Comparison of ENCODE assay signal across 9 cellular contexts in the genomic region with DNA sequence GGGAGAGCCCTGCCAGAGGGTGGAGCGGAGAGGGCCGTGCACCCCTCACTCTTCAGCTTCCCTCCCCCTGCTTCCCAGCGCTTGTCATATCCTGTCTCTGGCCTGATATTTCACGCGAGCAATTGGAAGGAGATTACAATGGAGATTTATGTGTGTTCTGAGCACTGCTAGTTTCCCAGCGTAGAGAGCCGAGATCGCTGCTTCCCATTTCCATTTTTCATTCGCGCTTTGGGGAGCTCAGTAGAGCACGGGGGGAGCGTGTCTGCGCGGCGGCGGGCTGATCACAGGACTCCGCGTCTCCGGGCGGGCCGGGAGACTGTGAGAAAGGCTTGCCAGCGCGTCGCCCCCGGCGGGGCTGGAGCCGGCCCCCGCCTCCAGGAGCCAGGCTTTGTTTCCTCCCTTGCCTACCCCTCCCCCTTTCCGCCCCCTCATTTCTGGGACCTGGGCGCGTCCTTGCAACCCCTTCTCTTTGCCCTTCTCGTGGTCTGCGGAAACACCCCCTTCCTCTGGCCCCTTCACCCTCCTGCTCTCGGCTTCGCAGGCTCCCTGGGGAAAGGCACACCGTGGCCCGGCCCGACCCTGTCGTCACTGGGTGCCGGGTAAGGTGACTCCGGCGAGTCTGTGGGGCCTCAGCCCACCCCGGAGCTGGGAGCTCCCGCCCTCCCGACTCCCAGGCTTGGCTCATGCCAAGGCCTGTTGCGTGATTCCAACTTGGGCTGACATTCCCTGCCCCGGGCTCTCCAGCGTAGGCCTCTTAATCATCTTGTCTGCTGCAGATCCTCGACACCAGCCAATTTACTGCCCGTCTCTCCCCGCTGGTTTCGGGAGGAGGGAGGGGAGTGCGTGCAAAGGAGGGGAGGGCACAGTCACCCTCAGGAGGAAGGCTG. TPM values are rescaled to one million over a fixed set of nuclear protein-coding genes. Genes with fewer than 3 reads are reported as not detected.
DNase-seq lines count a peak whose midpoint lies in the region; ATAC-seq and TF ChIP-seq lines count a peak whose summit lies in the region.
"Had no signal": no experiment of that assay in that cellular context is flagged by ENCODE, and none has a peak within 500 bp of the region (broad histone marks: within the 10 kb centered on the region; RNA-seq: fewer than 3 reads in every experiment).

No MANE protein-coding gene starts in this region.

- H3K18ac ChIP-seq in trophoblast cell (ENCODE audit: low read length) = peak overlapping the region; percentile 85

- H3K4me2 ChIP-seq in SK-N-SH (peak overlapping the region; percentile 90), trophoblast cell (ENCODE audit: low read length) (peak overlapping the region; percentile 81)

- no peak for TF ChIP-seq RAD21 in SK-N-SH (IDR thresholded peaks at IDR 0.05; ENCODE audit: low read length)

- H3K23ac ChIP-seq in trophoblast cell (ENCODE audit: low read length) = no peak overlapping the region

- DNase-seq in CD1c-positive myeloid dendritic cell (ENCODE audit: extremely low spot score) (peak; percentile 44), H4 (ENCODE audit: low spot score) (peak; percentile 90), SK-N-SH (peak; percentile 65), epithelial cell of proximal tubule (ENCODE audit: low read depth) (no peak), trophoblast cell (no peak), testis (no peak), NCI-H1048 (lab: John Stamatoyannopoulos, UW) (no peak)
- DNase-seq: right lobe of liver had no signal

- H4K20me1 ChIP-seq in SK-N-SH (ENCODE audit: insufficient read depth) = 0 out of 2 replicates have a peak, but pooled peaks cover 18% of the 10 kb centered on the region

- no peaks in the 10 kb centered on the region for H3K36me3 ChIP-seq in SK-N-SH (replicated peaks in 1 of 2; ENCODE audit: control insufficient read depth in 1 of 2, insufficient read depth in 2 of 2, low read length in 1 of 2)
- peaks cover 18% of the 10 kb centered on the region in 2 experiments for H3K36me3 ChIP-seq in trophoblast cell (ENCODE audit: control insufficient read depth in 1 of 2, insufficient read depth in 2 of 2, low read length in 2 of 2)
- no peaks in the 10 kb centered on the region for H3K36me3 ChIP-seq in testis (ENCODE audit: low read depth, missing control alignments)
- H3K36me3 ChIP-seq: right lobe of liver had no signal

- peak overlapping the region; percentile 31 for H3K4ac ChIP-seq in trophoblast cell (ENCODE audit: low read depth, low read length)

- TF ChIP-seq POLR2A in testis (IDR thresholded peaks at IDR 0.05) = no peak

- peak overlapping the region; percentile 42 for H3K14ac ChIP-seq in trophoblast cell (ENCODE audit: low read length)

- 17% methylated on average over 43 of the region's 53 CpGs for WGBS in SK-N-SH (ENCODE audit: low lambda C conversion rate)
- WGBS in trophoblast cell (ENCODE audit: extremely low coverage, insufficient coverage, insufficient read length) = no CpG with 5 or more reads among the region's 53 CpGs
- WGBS in testis, 2 donors = 5% methylated on average over 35 to 53 of the region's 53 CpGs

- peak overlapping the region; percentile 64; the same call in 1 of the 2 replicates for H2AFZ ChIP-seq in SK-N-SH (ENCODE audit: low read depth)
- peak overlapping the region; percentile 89 for H2AFZ ChIP-seq in trophoblast cell (ENCODE audit: insufficient read depth, low read length, poor library complexity)

- H3K27me3 ChIP-seq in SK-N-SH (ENCODE audit: insufficient read depth) (peaks cover 69% of the 10 kb centered on the region), trophoblast cell (ENCODE audit: insufficient read depth, low read length) (no peaks in the 10 kb centered on the region), testis (peaks cover 2% of the 10 kb centered on the region)

- intact Hi-C loops in testis (cut with DNase I; ENCODE audit: low total_unique reads) = no loop called here

- peak overlapping the region; percentile 95 for H2BK12ac ChIP-seq in trophoblast cell (ENCODE audit: low read length)

- CTCF ChIA-PET in SK-N-SH (lab: Yijun Ruan, JAX) = interaction anchor here (1.0 to 2.4 kb wide), 4 partner anchors 9 to 393 kb away, joined by 3 to 14 read pairs (median 6); partner anchors contain the start of gene DLX1

- no peak for ATAC-seq in GM21825 (IDR thresholded peaks at IDR 0.05; ENCODE audit: unreplicated experiment)

- TF ChIP-seq EP300 in SK-N-SH (IDR thresholded peaks at IDR 0.05; ENCODE audit: borderline replicate concordance in 1 of 2, low read depth in 1 of 2, low read length in 1 of 2) = no peak

- H3K9me3 ChIP-seq in SK-N-SH (no peaks in the 10 kb centered on the region), trophoblast cell (ENCODE audit: insufficient read depth, low read depth, low read length) (no peaks in the 10 kb centered on the region), testis (no peaks in the 10 kb centered on the region)
- H3K9me3 ChIP-seq: right lobe of liver had no signal

- H3K4me1 ChIP-seq in SK-N-SH (ENCODE audit: control insufficient read depth in 1 of 2, insufficient read depth in 2 of 2, low read depth in 1 of 2, low read length in 1 of 2) = peaks cover 22 to 26% of the 10 kb centered on the region in 2 experiments
- H3K4me1 ChIP-seq in trophoblast cell (ENCODE audit: control insufficient read depth in 1 of 2, insufficient read depth in 2 of 2, low read length in 2 of 2) = peaks cover 16 to 23% of the 10 kb centered on the region in 2 experiments
- H3K4me1 ChIP-seq in testis = peaks cover 21% of the 10 kb centered on the region

- H3K4me3 ChIP-seq in SK-N-SH (ENCODE audit: low read depth in 2 of 2, low read length in 1 of 2) = peak overlapping the region; percentile 29 to 44; a peak in 3 of 4 replicates
- peak overlapping the region; percentile 46 for H3K4me3 ChIP-seq in epithelial cell of proximal tubule (ENCODE audit: low read depth, low read length)
- H3K4me3 ChIP-seq in trophoblast cell (ENCODE audit: low read depth, low read length) = peak overlapping the region; percentile 68
- H3K4me3 ChIP-seq in testis = no peak overlapping the region
- H3K4me3 ChIP-seq: right lobe of liver had no signal

- peak overlapping the region; percentile 96 for H4K8ac ChIP-seq in trophoblast cell (ENCODE audit: low read depth, low read length)

- peak overlapping the region; percentile 98 for H2BK5ac ChIP-seq in trophoblast cell (ENCODE audit: low read depth, low read length, poor library complexity)

- H4K91ac ChIP-seq in trophoblast cell (ENCODE audit: low read depth, low read length) = peak overlapping the region; percentile 95

- peak overlapping the region; percentile 76 for H2AK5ac ChIP-seq in trophoblast cell (ENCODE audit: low read length)

- TF ChIP-seq CTCF in SK-N-SH (IDR thresholded peaks at IDR 0.05) = no peak
- TF ChIP-seq CTCF in epithelial cell of proximal tubule (conservative IDR thresholded peaks at IDR 0.05; ENCODE audit: low read depth, low read length) = no peak
- no peak for TF ChIP-seq CTCF in testis (IDR thresholded peaks at IDR 0.05)

- H2BK120ac ChIP-seq in trophoblast cell (ENCODE audit: insufficient read depth, low read length, poor library complexity) = peak overlapping the region; percentile 97

- POLR2A ChIA-PET in SK-N-SH (lab: Yijun Ruan, JAX) = no interaction called here

- H3F3A ChIP-seq in SK-N-SH (replicated peaks; ENCODE audit: insufficient read depth) = peaks cover 24% of the 10 kb centered on the region

- H4K12ac ChIP-seq in trophoblast cell (ENCODE audit: low read depth, low read length) = peak overlapping the region; percentile 74

- H3K79me2 ChIP-seq in SK-N-SH (ENCODE audit: insufficient read depth) (no peaks in the 10 kb centered on the region), trophoblast cell (ENCODE audit: control insufficient read depth, insufficient read depth, low read length, poor library complexity) (peaks cover 39% of the 10 kb centered on the region)

- H3K79me1 ChIP-seq in trophoblast cell (ENCODE audit: low read length) = peaks cover 67% of the 10 kb centered on the region

- H3K27ac ChIP-seq in SK-N-SH (ENCODE audit: low read depth in 2 of 2, low read length in 1 of 2) (peak overlapping the region in 1 of 2 experiments; percentile 48; a peak in 2 of 4 replicates), trophoblast cell (ENCODE audit: low read depth, low read length) (peak overlapping the region; percentile 100), testis (no peak overlapping the region)
- H3K27ac ChIP-seq: right lobe of liver had no signal

- H3K9ac ChIP-seq in SK-N-SH = no peak overlapping the region
- H3K9ac ChIP-seq in trophoblast cell (ENCODE audit: low read length) = peak overlapping the region; percentile 77

- H3K9me2 ChIP-seq in SK-N-SH = no peaks in the 10 kb centered on the region

TF ChIP-seq in SK-N-SH, 30 proteins besides CTCF, POLR2A, EP300 and RAD21:
- no peak for TF ChIP-seq MAX (IDR thresholded peaks at IDR 0.05; ENCODE audit: low read depth)
- TF ChIP-seq PBX3 (IDR thresholded peaks at IDR 0.05) = 0 out of 2 replicates have a peak, but pooled peaks have one; percentile 29

RNA-seq across cellular contexts. Expression of gene DLX2, which starts 5.8 kb away (rescaled TPM):
- total RNA-seq in H4 (2014; rRNA removed; shearing (Covaris generic)) = 2.6 and 3.3 TPM in 2 replicates
- polyA plus RNA-seq in SK-N-SH (2012; rRNA removed) (0.02 TPM in 2 replicates), testis (ENCODE audit: insufficient read depth, low read depth, low replicate concordance) (0.29 TPM)
- 0.03 TPM in 2 replicates for polyA plus RNA-seq in SK-N-SH (2012; cell fraction: cytosol; rRNA removed)
- 0.13 and 0.15 TPM in 2 replicates for polyA plus RNA-seq in SK-N-SH (2012; cell fraction: nucleus; rRNA removed)
- total RNA-seq in epithelial cell of proximal tubule (0.12 TPM in 1 of 2 replicates, not detected in the other), testis (1 to 10 TPM in 1 of 2 donors, under 1 TPM in 1; 0.99 to 1.1 TPM)
- polyA plus RNA-seq in trophoblast cell (2013) = 25.2 and 26.9 TPM in 2 replicates
- total RNA-seq: right lobe of liver had no signal

RNA-seq across cellular contexts. Expression of gene DLX1, which starts 11.6 kb away (rescaled TPM):
- 5.8 and 8.4 TPM in 2 replicates for total RNA-seq in H4 (2014; rRNA removed; shearing (Covaris generic))
- polyA plus RNA-seq in SK-N-SH (2012; rRNA removed) (0.07 and 0.13 TPM in 2 replicates), testis (ENCODE audit: insufficient read depth, low read depth, low replicate concordance) (0.21 TPM)
- 0.09 and 0.12 TPM in 2 replicates for polyA plus RNA-seq in SK-N-SH (2012; cell fraction: cytosol; rRNA removed)
- polyA plus RNA-seq in SK-N-SH (2012; cell fraction: nucleus; rRNA removed) = 0.22 and 0.37 TPM in 2 replicates
- total RNA-seq in epithelial cell of proximal tubule (0.22 TPM in 1 of 2 replicates, not detected in the other), testis (not detected)
- 14.1 and 14.7 TPM in 2 replicates for polyA plus RNA-seq in trophoblast cell (2013)
- total RNA-seq: right lobe of liver had no signal

Comparison
In these comparisons a context has a peak if more than half of its experiments do, and no peak if none do; other contexts are left out.
1. DNase-seq: peak in CD1c-positive myeloid dendritic cell (single experiment), H4 (single experiment) and SK-N-SH (single experiment); none in epithelial cell of proximal tubule (single experiment), trophoblast cell (0 of 2), testis (single experiment) and NCI-H1048 (single experiment).
2. H3K4me3 ChIP-seq: peak in SK-N-SH (2 of 2), epithelial cell of proximal tubule (single experiment) and trophoblast cell (single experiment); none in testis (0 of 2).